In genomic region chr11:6962141-6962540, GRCh38 we compare ENCODE assay signal across 1 cellular context.
TF ChIP-seq lines count a peak whose summit lies in the region.

No MANE protein-coding gene starts in this region.

TF ChIP-seq in K562, 482 proteins besides CTCF, POLR2A, EP300 and RAD21:
- TF ChIP-seq MYBL2 (IDR thresholded peaks at IDR 0.05; ENCODE audit: low read depth), result no peak
- TF ChIP-seq MYBL2 (CRISPR knock-in tag; IDR thresholded peaks at IDR 0.05; ENCODE audit: borderline replicate concordance), result no peak
- peak; percentile 96 for TF ChIP-seq ZNF766 (CRISPR knock-in tag; conservative IDR thresholded peaks at IDR 0.05)
- no peak for TF ChIP-seq ELK1 (CRISPR knock-in tag; IDR thresholded peaks at IDR 0.05)
